In the genomic region with DNA sequence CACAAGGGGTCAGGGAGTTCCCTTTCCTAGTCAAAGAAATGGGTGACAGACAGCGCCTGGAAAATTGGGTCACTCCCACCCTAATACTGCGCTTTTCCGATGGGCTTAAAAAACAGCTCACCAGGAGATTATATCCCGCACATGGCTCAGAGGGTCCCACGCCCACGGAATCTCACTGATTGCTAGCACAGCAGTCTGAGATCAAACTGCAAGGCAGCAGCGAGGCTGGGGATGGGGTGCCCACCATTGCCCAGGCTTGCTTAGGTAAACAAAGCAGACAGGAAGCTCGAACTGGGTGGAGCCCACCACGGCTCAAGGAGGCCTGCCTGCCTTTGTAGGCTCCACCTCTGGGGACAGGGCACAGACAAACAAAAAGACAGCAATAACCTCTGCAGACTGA, we compare ENCODE assay signal across 11 cellular contexts. TPM values are rescaled to one million over a fixed set of nuclear protein-coding genes. Genes with fewer than 3 reads are reported as not detected.
DNase-seq lines count a peak whose midpoint lies in the region.
"Not testable (repeated sequence)": the region's sequence is repeated elsewhere in the genome, so short reads cannot be mapped to it uniquely, and the experiment has no call there.
"Had no signal": no experiment of that assay in that cellular context is flagged by ENCODE, and none has a peak within 500 bp of the region (broad histone marks: within the 10 kb centered on the region; RNA-seq: fewer than 3 reads in every experiment).

No MANE protein-coding gene starts in this region.

- peak; percentile 61 for DNase-seq in posterior vena cava (ENCODE audit: low spot score)

- intact Hi-C loops in posterior vena cava (cut with DNase I): not testable (repeated sequence)

RNA-seq across cellular contexts. Expression of a gene that starts 56.4 kb away (rescaled TPM):
- total RNA-seq in posterior vena cava: not detected
- total RNA-seq: A172; A673; B cell; Calu3; CD4-positive, alpha-beta memory T cell; CD4-positive, alpha-beta T cell; CD4-positive, CD25-positive, alpha-beta regulatory T cell; CD8-positive, alpha-beta memory T cell; CD8-positive, alpha-beta T cell; Daoy had no signal
